In the genomic region with DNA sequence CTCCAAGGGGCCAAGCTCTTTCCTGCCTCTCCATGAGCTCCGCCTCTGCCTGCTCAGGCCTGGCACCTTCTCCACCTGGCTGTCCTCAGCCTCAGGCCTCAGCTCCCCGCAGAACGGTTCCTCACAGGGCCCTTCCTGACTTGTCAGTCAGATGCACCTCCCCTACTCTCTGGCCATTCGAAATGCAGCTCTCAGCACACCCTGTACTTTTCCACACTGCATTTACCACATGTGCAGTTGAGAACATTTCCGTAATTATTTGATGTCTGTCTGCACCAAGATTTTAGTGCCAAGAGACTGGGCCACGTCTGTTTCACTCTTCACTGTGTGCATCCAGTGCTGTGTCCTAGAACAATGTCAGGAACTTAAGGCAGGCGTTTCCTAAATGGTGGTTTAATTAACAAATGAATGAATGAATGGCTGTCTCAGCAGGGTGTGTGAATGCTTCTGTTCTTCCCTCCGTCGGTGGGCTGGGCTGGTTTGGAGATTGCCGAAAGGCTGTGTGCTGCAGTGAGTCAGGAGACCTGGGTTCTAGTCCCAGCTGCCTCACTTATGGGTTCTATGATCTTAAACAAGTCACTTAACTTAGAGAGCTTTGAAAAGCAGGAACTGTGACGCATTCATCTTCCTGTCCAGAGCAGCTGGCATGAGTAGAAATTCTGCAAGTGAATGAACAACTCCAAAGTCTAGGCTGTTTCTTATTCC, we compare ENCODE assay signal across 13 cellular contexts. TPM values are rescaled to one million over a fixed set of nuclear protein-coding genes. Genes with fewer than 3 reads are reported as not detected.
DNase-seq lines count a peak whose midpoint lies in the region; FAIRE-seq and TF ChIP-seq lines count a peak whose summit lies in the region.
"Had no signal": no experiment of that assay in that cellular context is flagged by ENCODE, and none has a peak within 500 bp of the region (broad histone marks: within the 10 kb centered on the region; RNA-seq: fewer than 3 reads in every experiment).

No MANE protein-coding gene starts in this region.

- no peak overlapping the region for H3K27ac ChIP-seq in endothelial cell of umbilical vein (ENCODE audit: insufficient read depth, low read depth, low read length)

- H3K4me1 ChIP-seq in endothelial cell of umbilical vein (ENCODE audit: control insufficient read depth, extremely low read depth, insufficient read depth, low read length) = peaks cover 7% of the 10 kb centered on the region

- dilution Hi-C loops in endothelial cell of umbilical vein (cut with MboI; ENCODE audit: extremely low pct_ligation_motif_present, low sequenced_read_pairs) = no loop called here

- CTCF ChIA-PET in activated CD4-positive, alpha-beta memory T cell treated with anti-CD3 and anti-CD28 coated beads, Interleukin-2, amount 10 ng/mL, durations not matched to agents 7 days and 5 days (lab: Charles Lee) = no interaction called here
- CTCF ChIA-PET in activated CD4-positive, alpha-beta memory T cell treated with anti-CD3 and anti-CD28 coated beads for 36 hours (lab: Charles Lee) = no interaction called here
- CTCF ChIA-PET in endothelial cell of umbilical vein (lab: Charles Lee) = interaction anchor here (1.0 to 1.2 kb wide), 3 partner anchors 9 to 88 kb away, joined by 4 read pairs; no protein-coding TSS in a partner anchor

- FAIRE-seq in endothelial cell of umbilical vein (lab: Jason Lieb, UNC) = peak; percentile 91

- POLR2A ChIA-PET in activated CD4-positive, alpha-beta memory T cell treated with anti-CD3 and anti-CD28 coated beads, Interleukin-2, amount 10 ng/mL, durations not matched to agents 7 days and 5 days (lab: Charles Lee) = no interaction called here
- POLR2A ChIA-PET in activated CD4-positive, alpha-beta memory T cell treated with anti-CD3 and anti-CD28 coated beads for 36 hours (lab: Charles Lee) = no interaction called here
- POLR2A ChIA-PET in endothelial cell of umbilical vein (lab: Charles Lee) = no interaction called here

- H3K36me3 ChIP-seq in endothelial cell of umbilical vein (ENCODE audit: control insufficient read depth in 2 of 2, extremely low read depth in 1 of 2, insufficient read depth in 2 of 2, low read length in 2 of 2) = no peaks in the 10 kb centered on the region

- H3K27me3 Mint-ChIP-seq in activated CD4-positive, alpha-beta memory T cell treated with anti-CD3 and anti-CD28 coated beads, Interleukin-2, amount 10 ng/mL, durations not matched to agents 7 days and 5 days = peaks cover 14% of the 10 kb centered on the region
- H3K27me3 Mint-ChIP-seq in activated CD4-positive, alpha-beta memory T cell treated with anti-CD3 and anti-CD28 coated beads for 36 hours = peaks cover 18% of the 10 kb centered on the region

- no peaks in the 10 kb centered on the region for H3K79me2 ChIP-seq in endothelial cell of umbilical vein (ENCODE audit: control insufficient read depth, insufficient read depth, low read length)

- no peak overlapping the region for H3K9ac ChIP-seq in endothelial cell of umbilical vein (replicated peaks; ENCODE audit: extremely low read depth, insufficient read depth, low read length)

- BruUV-seq in endothelial cell of umbilical vein (replicated peaks; lab: Mats Ljungman, UMichigan) = no TSS peak

- TF ChIP-seq POLR2A in endothelial cell of umbilical vein (IDR thresholded peaks at IDR 0.05; ENCODE audit: low read depth, low read length) = no peak

- H3K4me1 Mint-ChIP-seq in activated CD4-positive, alpha-beta memory T cell treated with anti-CD3 and anti-CD28 coated beads, Interleukin-2, amount 10 ng/mL, durations not matched to agents 7 days and 5 days = peaks cover 56% of the 10 kb centered on the region
- peaks cover 37% of the 10 kb centered on the region for H3K4me1 Mint-ChIP-seq in activated CD4-positive, alpha-beta memory T cell treated with anti-CD3 and anti-CD28 coated beads for 36 hours (ENCODE audit: low read depth)

- peaks cover 13 to 22% of the 10 kb centered on the region in 2 experiments for H3K27me3 ChIP-seq in endothelial cell of umbilical vein (ENCODE audit: control insufficient read depth in 2 of 2, insufficient read depth in 2 of 2, low read length in 2 of 2)
- H3K27me3 ChIP-seq: testis had no signal

- H3K4me2 ChIP-seq in endothelial cell of umbilical vein (ENCODE audit: insufficient read depth, low read length) = no peak overlapping the region

- intact Hi-C loops in activated CD4-positive, alpha-beta memory T cell treated with anti-CD3 and anti-CD28 coated beads for 36 hours (cut with micrococcal nuclease) = no loop called here
- intact Hi-C loops in endothelial cell of umbilical vein (cut with micrococcal nuclease) = no loop called here

- DNase-seq in activated CD4-positive, alpha-beta memory T cell treated with anti-CD3 and anti-CD28 coated beads, Interleukin-2, amount 10 ng/mL, durations not matched to agents 7 days and 5 days = no peak
- no peak for DNase-seq in activated CD4-positive, alpha-beta memory T cell treated with anti-CD3 and anti-CD28 coated beads for 36 hours
- peak; percentile 58 for DNase-seq in NCI-H510A (lab: John Stamatoyannopoulos, UW)
- DNase-seq in endothelial cell of umbilical vein (ENCODE audit: low read depth, low spot score) = peak; percentile 69
- DNase-seq in pons (ENCODE audit: low spot score) = peak; percentile 7
- DNase-seq in stimulated activated CD4-positive, alpha-beta T cell treated with anti-CD3 and anti-CD28 coated beads, Interleukin-1b, Interleukin-23, amount 100 ng/mL, for 48 hours = no peak
- DNase-seq in HCEC 1CT = no peak
- no peak for DNase-seq in AML-193 (lab: John Stamatoyannopoulos, UW)
- DNase-seq: activated CD4-positive, CD25-positive, alpha-beta regulatory T cell; mesenchymal stem cell; NCI-H2227 treated with DMSO at 0.1 percent for 48 hours; SIG-M5; testis had no signal

- no peaks in the 10 kb centered on the region for H3K9me1 ChIP-seq in endothelial cell of umbilical vein (replicated peaks; ENCODE audit: control insufficient read depth, extremely low read depth, insufficient read depth, low read length)

- H2AFZ ChIP-seq in endothelial cell of umbilical vein (ENCODE audit: low read depth, low read length) = no peak overlapping the region

- peaks cover 30% of the 10 kb centered on the region for H3K9me3 Mint-ChIP-seq in activated CD4-positive, alpha-beta memory T cell treated with anti-CD3 and anti-CD28 coated beads, Interleukin-2, amount 10 ng/mL, durations not matched to agents 7 days and 5 days
- H3K9me3 Mint-ChIP-seq in activated CD4-positive, alpha-beta memory T cell treated with anti-CD3 and anti-CD28 coated beads for 36 hours = no peaks in the 10 kb centered on the region

- no peaks in the 10 kb centered on the region for H4K20me1 ChIP-seq in endothelial cell of umbilical vein (replicated peaks; ENCODE audit: control insufficient read depth, extremely low read depth, insufficient read depth, low read length)

- no peaks in the 10 kb centered on the region for H3K9me3 ChIP-seq in endothelial cell of umbilical vein (replicated peaks; ENCODE audit: control insufficient read depth, insufficient read depth, low read length)
- H3K9me3 ChIP-seq: testis had no signal

- H3K4me3 Mint-ChIP-seq in activated CD4-positive, alpha-beta memory T cell treated with anti-CD3 and anti-CD28 coated beads, Interleukin-2, amount 10 ng/mL, durations not matched to agents 7 days and 5 days = no peak overlapping the region
- H3K4me3 Mint-ChIP-seq in activated CD4-positive, alpha-beta memory T cell treated with anti-CD3 and anti-CD28 coated beads for 36 hours = no peak overlapping the region

- no peak overlapping the region for H3K4me3 ChIP-seq in endothelial cell of umbilical vein (replicated peaks in 1 of 3; ENCODE audit: insufficient read depth in 1 of 3, low read depth in 1 of 3, low read length in 3 of 3)
- H3K4me3 ChIP-seq: testis had no signal

- no peak for TF ChIP-seq CTCF in endothelial cell of umbilical vein (IDR thresholded peaks at IDR 0.05; ENCODE audit: extremely low read depth in 1 of 2, insufficient read depth in 1 of 2, low read depth in 1 of 2, low read length in 2 of 2)

- H3K36me3 Mint-ChIP-seq in activated CD4-positive, alpha-beta memory T cell treated with anti-CD3 and anti-CD28 coated beads, Interleukin-2, amount 10 ng/mL, durations not matched to agents 7 days and 5 days (ENCODE audit: low read depth) = peaks cover 47% of the 10 kb centered on the region
- no peaks in the 10 kb centered on the region for H3K36me3 Mint-ChIP-seq in activated CD4-positive, alpha-beta memory T cell treated with anti-CD3 and anti-CD28 coated beads for 36 hours

- peak overlapping the region; percentile 44 for H3K27ac Mint-ChIP-seq in activated CD4-positive, alpha-beta memory T cell treated with anti-CD3 and anti-CD28 coated beads, Interleukin-2, amount 10 ng/mL, durations not matched to agents 7 days and 5 days
- no peak overlapping the region for H3K27ac Mint-ChIP-seq in activated CD4-positive, alpha-beta memory T cell treated with anti-CD3 and anti-CD28 coated beads for 36 hours

TF ChIP-seq in endothelial cell of umbilical vein, 7 proteins besides CTCF, POLR2A, EP300 and RAD21:
- TF ChIP-seq MYC (IDR thresholded peaks at IDR 0.05; ENCODE audit: low read depth, low read length) (no peak), GATA2 (IDR thresholded peaks at IDR 0.05; ENCODE audit: insufficient read depth, insufficient read length, low read depth, low read length) (no peak), JUN (IDR thresholded peaks at IDR 0.05; ENCODE audit: borderline replicate concordance, insufficient read depth, insufficient read length, low read depth) (peak; percentile 50), FOS (IDR thresholded peaks at IDR 0.05; ENCODE audit: borderline replicate concordance, insufficient read depth, low read length) (peak; percentile 72)
TF ChIP-seq in endothelial cell of umbilical vein: peak in this region for 2.

RNA-seq across cellular contexts. Expression of a gene that starts 5.4 kb away (rescaled TPM):
- total RNA-seq in activated CD4-positive, alpha-beta memory T cell treated with anti-CD3 and anti-CD28 coated beads, Interleukin-2, amount 10 ng/mL, durations not matched to agents 7 days and 5 days = under 1 TPM; 0.08 to 0.15 TPM
- total RNA-seq in activated CD4-positive, alpha-beta memory T cell treated with anti-CD3 and anti-CD28 coated beads for 36 hours = under 1 TPM; 0.15 to 0.24 TPM
- total RNA-seq in endothelial cell of umbilical vein = not detected in 2 replicates
- 0.04 and 0.06 TPM in 2 replicates for polyA plus RNA-seq in endothelial cell of umbilical vein
- 0.05 TPM in 1 of 2 replicates, not detected in the other for polyA plus RNA-seq in endothelial cell of umbilical vein (2011; cell fraction: cytosol; rRNA removed)
- not detected in 2 replicates for polyA plus RNA-seq in endothelial cell of umbilical vein (2011; cell fraction: nucleus; rRNA removed)
- 0.11 TPM in 1 of 2 replicates, not detected in the other for polyA plus RNA-seq in endothelial cell of umbilical vein (2012)
- polyA minus RNA-seq in endothelial cell of umbilical vein = 0.34 TPM in 1 of 2 replicates, not detected in the other
- not detected for polyA minus RNA-seq in endothelial cell of umbilical vein (2011; cell fraction: cytosol; rRNA and poly(A)+ RNA removed)
- polyA minus RNA-seq in endothelial cell of umbilical vein (2011; cell fraction: nucleus; rRNA and poly(A)+ RNA removed) = 0.14 TPM in 1 of 2 replicates, not detected in the other

Comparison
In these comparisons a context has a peak if more than half of its experiments do, and no peak if none do; other contexts are left out.
1. DNase-seq: peak in NCI-H510A (single experiment), endothelial cell of umbilical vein (single experiment) and pons (single experiment); none in activated CD4-positive, alpha-beta memory T cell treated with anti-CD3 and anti-CD28 coated beads, Interleukin-2, amount 10 ng/mL, durations not matched to agents 7 days and 5 days (single experiment), activated CD4-positive, alpha-beta memory T cell treated with anti-CD3 and anti-CD28 coated beads for 36 hours (single experiment), stimulated activated CD4-positive, alpha-beta T cell treated with anti-CD3 and anti-CD28 coated beads, Interleukin-1b, Interleukin-23, amount 100 ng/mL, for 48 hours (single experiment), HCEC 1CT (single experiment) and AML-193 (0 of 2).